Comparison of ENCODE assay signal across 8 cellular contexts in genomic region chr1:50976890-50977574, GRCh38. TPM values are rescaled to one million over a fixed set of nuclear protein-coding genes. Genes with fewer than 3 reads are reported as not detected.
DNase-seq lines count a peak whose midpoint lies in the region; ATAC-seq and TF ChIP-seq lines count a peak whose summit lies in the region.

No MANE protein-coding gene starts in this region.

- H3K4me1 ChIP-seq in heart left ventricle (peaks cover 0 to 39% (median 7%) of the 10 kb centered on the region in 12 donors), psoas muscle (peaks cover 28% of the 10 kb centered on the region)

- ATAC-seq in HG03159 (IDR thresholded peaks at IDR 0.05; ENCODE audit: unreplicated experiment) (peak; percentile 51), heart left ventricle (peak; percentile 48 to 67 (median 62)), psoas muscle (peak; percentile 57 to 67 (median 62))
- peak; percentile 55 to 80 for ATAC-seq in activated naive CD4-positive, alpha-beta T cell treated with anti-CD3 and anti-CD28 coated beads, Interleukin-2, amount 50 U/mL, for 72 hours

- H3K4me3 Mint-ChIP-seq in Calu3 (ENCODE audit: low read depth, unreplicated experiment), result peak overlapping the region; percentile 78

- no peaks in the 10 kb centered on the region for H3K36me3 ChIP-seq in heart left ventricle
- H3K36me3 ChIP-seq in psoas muscle (ENCODE audit: insufficient read depth in 1 of 2, low read depth in 1 of 2), result no peaks in the 10 kb centered on the region

- H3K36me3 Mint-ChIP-seq in Calu3 (ENCODE audit: insufficient read depth, unreplicated experiment), result peaks cover 63% of the 10 kb centered on the region
- peaks cover 7 to 11% of the 10 kb centered on the region in 2 donors for H3K36me3 Mint-ChIP-seq in activated naive CD4-positive, alpha-beta T cell treated with anti-CD3 and anti-CD28 coated beads, Interleukin-2, amount 50 U/mL, for 72 hours

- H3K27ac ChIP-seq in heart left ventricle (peak overlapping the region; percentile 93 to 100 (median 99)), psoas muscle (peak overlapping the region; percentile 98)

- no peaks in the 10 kb centered on the region for H3K27me3 Mint-ChIP-seq in Calu3 (ENCODE audit: unreplicated experiment)

- H3K27me3 ChIP-seq in heart left ventricle, result peaks cover 0 to 10% (median 0%) of the 10 kb centered on the region in 9 donors
- no peaks in the 10 kb centered on the region for H3K27me3 ChIP-seq in psoas muscle (ENCODE audit: insufficient read depth in 3 of 3, low read length in 2 of 3)

- intact Hi-C loops in Calu3 (cut with micrococcal nuclease; ENCODE audit: unreplicated experiment) (no loop called here), heart left ventricle (cut with DNase I) (loop anchor here in 1 of 10 donors (10.0 kb wide), 1 partner anchor 258 kb away; the partner anchor contains the start of gene RNF11), psoas muscle (cut with DNase I) (no loop called here)

- TF ChIP-seq POLR2A in GM19099 (IDR thresholded peaks at IDR 0.05; ENCODE audit: extremely low read depth, insufficient read length, low read depth) (peak; percentile 53), heart left ventricle (IDR thresholded peaks at IDR 0.05) (no peak)

- TF ChIP-seq CTCF in Calu3 (IDR thresholded peaks at IDR 0.05; ENCODE audit: unreplicated experiment), result no peak
- no peak for TF ChIP-seq CTCF in heart left ventricle (IDR thresholded peaks at IDR 0.05)
- TF ChIP-seq CTCF in psoas muscle (IDR thresholded peaks at IDR 0.05), result no peak

- H3K4me3 ChIP-seq in heart left ventricle, result peak overlapping the region; percentile 76 to 96 (median 86)
- H3K4me3 ChIP-seq in psoas muscle, result peak overlapping the region; percentile 92

- CTCF ChIA-PET in Calu3 (lab: Charles Lee), result interaction anchor here (2.4 kb wide), 1 partner anchor 104 kb away, joined by 10 read pairs; no protein-coding TSS in a partner anchor

- WGBS in heart left ventricle, 4 donors, result 1 to 3% (median 2%) methylated on average over 26 of the region's 26 CpGs
- WGBS in psoas muscle, 3 donors, result 4 to 12% (median 6%) methylated on average over 26 of the region's 26 CpGs

- H3K9me3 ChIP-seq in heart left ventricle (no peaks in the 10 kb centered on the region), psoas muscle (no peaks in the 10 kb centered on the region)

- no peaks in the 10 kb centered on the region for H3K9me3 Mint-ChIP-seq in Calu3 (ENCODE audit: low read depth, unreplicated experiment)
- H3K9me3 Mint-ChIP-seq in activated naive CD4-positive, alpha-beta T cell treated with anti-CD3 and anti-CD28 coated beads, Interleukin-2, amount 50 U/mL, for 72 hours, result no peaks in the 10 kb centered on the region

- H3K4me1 Mint-ChIP-seq in Calu3 (ENCODE audit: low read depth, unreplicated experiment), result peaks cover 26% of the 10 kb centered on the region

- DNase-seq in Calu3 (peak; percentile 47), NCI-H774 (lab: John Stamatoyannopoulos, UW) (peak; percentile 59), heart left ventricle (peak in 4 of 5 donors; percentile 42 to 49 (median 44)), psoas muscle (peak; percentile 27 to 56)
- peak; percentile 6 to 57 for DNase-seq in activated naive CD4-positive, alpha-beta T cell treated with anti-CD3 and anti-CD28 coated beads, Interleukin-2, amount 50 U/mL, for 72 hours (ENCODE audit: low spot score in 2 of 2)
- no peak for DNase-seq in stimulated activated CD4-positive, alpha-beta T cell treated with anti-CD3 and anti-CD28 coated beads, Interleukin-4, amount 100 ng/mL, for 24 hours

- BruUV-seq in Calu3 (replicated peaks; lab: Mats Ljungman, UMichigan), result TSS peak; percentile 73

- H3K27ac Mint-ChIP-seq in Calu3 (ENCODE audit: unreplicated experiment), result peak overlapping the region; percentile 96
- H3K27ac Mint-ChIP-seq in activated naive CD4-positive, alpha-beta T cell treated with anti-CD3 and anti-CD28 coated beads, Interleukin-2, amount 50 U/mL, for 72 hours, result peak overlapping the region in 1 of 2 donors; percentile 62

RNA-seq across cellular contexts. Expression of gene CDKN2C, which starts 7.0 kb away (rescaled TPM):
- total RNA-seq in Calu3 (2022) (36.8 and 40.2 TPM in 2 replicates), heart left ventricle (10 to 100 TPM; 11.2 to 18.8 (median 16.0) TPM), psoas muscle (1 to 10 TPM; 3.5 to 7.4 (median 6.5) TPM)
- 1 to 10 TPM; 5.6 to 10.0 TPM for total RNA-seq in activated naive CD4-positive, alpha-beta T cell treated with anti-CD3 and anti-CD28 coated beads, Interleukin-2, amount 50 U/mL, for 72 hours
- polyA plus RNA-seq in heart left ventricle (10 to 100 TPM; 12.7 TPM), psoas muscle (10 to 100 TPM in 1 of 3 donors, 1 to 10 TPM in 2; 4.6 to 12.7 (median 7.8) TPM)

RNA-seq across cellular contexts. Expression of gene FAF1, which starts 17.0 kb away (rescaled TPM):
- 94.8 and 104 TPM in 2 replicates for total RNA-seq in Calu3 (2022)
- total RNA-seq in activated naive CD4-positive, alpha-beta T cell treated with anti-CD3 and anti-CD28 coated beads, Interleukin-2, amount 50 U/mL, for 72 hours, result 100 to 1,000 TPM in 1 of 2 donors, 10 to 100 TPM in 1; 58.1 to 101 TPM
- 100 to 1,000 TPM in 1 of 9 donors, 10 to 100 TPM in 8; 46.6 to 112 (median 83.6) TPM for total RNA-seq in heart left ventricle
- polyA plus RNA-seq in heart left ventricle, result 10 to 100 TPM; 41.0 to 76.0 TPM
- 100 to 1,000 TPM in 3 of 4 donors, 10 to 100 TPM in 1; 84.0 to 120 (median 109) TPM for total RNA-seq in psoas muscle
- 100 to 1,000 TPM in 1 of 3 donors, 10 to 100 TPM in 2; 67.8 to 128 (median 71.8) TPM for polyA plus RNA-seq in psoas muscle
